16 cellular contexts compared by ENCODE assay signal in the genomic region with DNA sequence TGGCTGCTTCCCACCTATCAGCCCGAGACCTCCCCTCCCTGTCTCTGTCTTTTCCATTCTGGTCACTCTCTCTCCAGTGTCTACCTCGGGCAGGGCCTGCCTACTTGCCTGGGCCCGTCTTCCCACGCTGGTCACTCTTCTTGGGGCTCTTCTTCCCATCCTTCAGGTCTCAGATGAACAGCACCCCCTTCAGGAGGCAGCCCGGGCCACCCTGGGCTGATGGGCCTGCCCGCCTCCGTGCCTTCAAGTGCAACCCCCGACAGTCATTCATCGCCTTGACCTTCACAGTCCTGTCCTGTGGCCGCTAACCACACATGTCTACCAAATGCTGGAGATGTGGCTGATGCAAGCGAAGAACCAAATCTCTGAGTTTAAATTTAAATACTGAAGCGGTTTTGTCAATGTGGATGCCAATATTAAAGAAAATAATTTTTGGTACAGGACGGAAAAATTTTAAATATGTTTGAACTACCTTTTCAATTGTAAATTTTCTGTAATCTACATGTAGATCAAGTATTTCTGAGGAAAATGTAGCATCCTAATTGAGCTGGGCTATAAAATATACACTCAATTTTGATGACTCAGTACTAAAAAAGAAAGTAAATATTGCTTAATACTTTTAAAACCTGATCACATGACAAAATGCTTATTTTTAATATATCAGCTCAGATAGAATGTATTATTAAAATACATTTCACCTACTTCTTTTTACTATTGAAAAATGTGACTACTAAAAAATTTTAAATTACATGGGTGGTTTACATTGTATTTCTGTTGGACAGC.
DNase-seq lines count a peak whose midpoint lies in the region; ATAC-seq, FAIRE-seq and TF ChIP-seq lines count a peak whose summit lies in the region.
"Had no signal": no experiment of that assay in that cellular context is flagged by ENCODE, and none has a peak within 500 bp of the region (broad histone marks: within the 10 kb centered on the region; RNA-seq: fewer than 3 reads in every experiment).

No MANE protein-coding gene starts in this region.

- H3K9ac ChIP-seq in mesendoderm (ENCODE audit: low read length), result no peak overlapping the region
- H3K9ac ChIP-seq: KMS-11 had no signal

- WGBS in A549 (ENCODE audit: missing lambda C conversion rate), result 71% methylated on average over 12 of the region's 13 CpGs
- 100% methylated on average over 1 of the region's 13 CpGs for WGBS in mesendoderm (ENCODE audit: extremely low coverage, insufficient coverage, low lambda C conversion rate)

- no peaks in the 10 kb centered on the region for H3K27me3 ChIP-seq in mesendoderm (ENCODE audit: insufficient read depth, low read length, poor library complexity)
- H3K27me3 ChIP-seq: Peyer's patch had no signal

- no peaks in the 10 kb centered on the region for H3K79me1 ChIP-seq in mesendoderm (ENCODE audit: low read length)

- no peak overlapping the region for H2BK15ac ChIP-seq in mesendoderm (replicated peaks; ENCODE audit: low read depth)

- no peaks in the 10 kb centered on the region for H3K79me2 ChIP-seq in mesendoderm (ENCODE audit: control insufficient read depth, insufficient read depth, low read length)

- no peak overlapping the region for H2AK5ac ChIP-seq in mesendoderm (ENCODE audit: low read length)

- no peak overlapping the region for H3K4ac ChIP-seq in mesendoderm (ENCODE audit: low read depth, low read length)

- H3K4me2 ChIP-seq in A549, result no peak overlapping the region
- H3K4me2 ChIP-seq in mesendoderm (ENCODE audit: low read length), result no peak overlapping the region
- H3K4me2 ChIP-seq: KMS-11 had no signal

- no peak for DNase-seq in A549 (ENCODE audit: low read depth in 1 of 2, low spot score in 1 of 2)
- peak; percentile 50 for DNase-seq in mesendoderm
- DNase-seq in stimulated activated CD4-positive, alpha-beta T cell treated with anti-CD3 and anti-CD28 coated beads, Interleukin-4, amount 100 ng/mL, for 24 hours, result no peak
- no peak for DNase-seq in stimulated activated CD8-positive, alpha-beta memory T cell treated with anti-CD3 and anti-CD28 coated beads, Interleukin-4, amount 100 ng/mL, for 48 hours
- DNase-seq: Caco-2, MM.1S, NCI-H1105, NCI-H187 treated with DMSO at 0.1 percent for 48 hours, NCI-H82, Peyer's patch, Right ventricle myocardium superior had no signal

- no peak overlapping the region for H3K56ac ChIP-seq in mesendoderm (ENCODE audit: low read length)

- TF ChIP-seq CTCF in A549 (IDR thresholded peaks at IDR 0.05) (no peak), LNCAP (IDR thresholded peaks at IDR 0.05) (peak; percentile 14; the same call in 1 of the 2 replicates)

- H3K4me1 ChIP-seq in A549 (peaks cover 4% of the 10 kb centered on the region; the same call in 1 of the 3 replicates), mesendoderm (ENCODE audit: control insufficient read depth, low read depth, low read length) (no peaks in the 10 kb centered on the region)
- H3K4me1 ChIP-seq: Caco-2, Peyer's patch had no signal

- no peaks in the 10 kb centered on the region for H3K9me3 ChIP-seq in A549
- H3K9me3 ChIP-seq: Caco-2, Peyer's patch had no signal

- no peak overlapping the region for H3K18ac ChIP-seq in mesendoderm (ENCODE audit: low read length)

- H3K27ac ChIP-seq in A549, result no peak overlapping the region
- H3K27ac ChIP-seq in mesendoderm (ENCODE audit: low read depth, low read length), result no peak overlapping the region
- H3K27ac ChIP-seq: KMS-11, Peyer's patch had no signal

- no peak for TF ChIP-seq POLR2A in A549 (IDR thresholded peaks at IDR 0.05; ENCODE audit: low read length)

- FAIRE-seq in A549 (lab: Jason Lieb, UNC) (no peak), endometrium (lab: Jason Lieb, UNC) (peak; percentile 54)
- FAIRE-seq: GM12892 had no signal

- no peak overlapping the region for H4K5ac ChIP-seq in mesendoderm (ENCODE audit: low read length)

- H4K8ac ChIP-seq in mesendoderm (ENCODE audit: low read depth, low read length), result no peak overlapping the region

- H3K36me3 ChIP-seq in mesendoderm (ENCODE audit: control insufficient read depth, insufficient read depth, low read length), result peaks cover 9% of the 10 kb centered on the region
- H3K36me3 ChIP-seq: Peyer's patch had no signal

- TF ChIP-seq EP300 in A549 (IDR thresholded peaks at IDR 0.05), result no peak

- POLR2A ChIA-PET in A549 (lab: Yijun Ruan, JAX), result no interaction called here

- H3K23ac ChIP-seq in mesendoderm (ENCODE audit: low read length), result no peak overlapping the region

- no peak overlapping the region for H2BK120ac ChIP-seq in mesendoderm (ENCODE audit: low read depth, low read length)

- CTCF ChIA-PET in A549 (lab: Yijun Ruan, JAX), result interaction anchor here (0.7 to 5.1 kb wide), 12 partner anchors 9 to 157 kb away, joined by 3 to 40 read pairs (median 5); no protein-coding TSS in a partner anchor

- no peak overlapping the region for H2BK5ac ChIP-seq in mesendoderm (ENCODE audit: low read length)

- TF ChIP-seq RAD21 in A549 (conservative IDR thresholded peaks at IDR 0.05 in 1 of 2, IDR thresholded peaks at IDR 0.05 in 1 of 2), result no peak

- H3K4me3 ChIP-seq in A549 (no peak overlapping the region), mesendoderm (ENCODE audit: low read length) (no peak overlapping the region)
- H3K4me3 ChIP-seq: Peyer's patch had no signal

- ATAC-seq in A549, result no peak
- no peak for ATAC-seq in GM21529 (IDR thresholded peaks at IDR 0.05; ENCODE audit: unreplicated experiment)

TF ChIP-seq in A549, 52 proteins besides CTCF, POLR2A, EP300 and RAD21:
- peak; percentile 42 for TF ChIP-seq MAFK (IDR thresholded peaks at IDR 0.05; ENCODE audit: partially characterized antibody)
- no peak for TF ChIP-seq CEBPB (IDR thresholded peaks at IDR 0.05)
